In the genomic region with DNA sequence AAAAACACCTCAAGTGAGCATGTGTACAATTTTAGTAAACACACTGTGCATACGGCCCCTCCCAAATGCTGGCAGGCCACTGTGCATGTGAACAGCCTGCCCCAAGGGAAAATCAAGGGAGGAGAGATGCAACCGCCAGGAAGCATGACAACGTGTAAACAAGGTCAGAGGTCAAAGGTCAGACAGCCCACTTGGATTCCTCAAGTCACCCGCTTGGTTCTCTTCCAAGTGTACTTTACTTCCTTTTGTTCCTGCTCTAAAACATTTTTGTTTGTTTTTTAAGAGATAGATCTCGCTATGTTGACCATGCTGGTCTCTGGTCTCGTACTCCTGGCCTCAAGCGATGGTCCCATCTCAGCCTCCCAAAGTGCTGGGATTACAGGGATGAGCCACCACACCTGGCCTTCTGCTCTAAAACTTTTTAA, we compare ENCODE assay signal across 11 cellular contexts.
"Had no signal": no experiment of that assay in that cellular context is flagged by ENCODE, and none has a peak within 500 bp of the region (broad histone marks: within the 10 kb centered on the region; RNA-seq: fewer than 3 reads in every experiment).

No MANE protein-coding gene starts in this region.

- H3K27me3 ChIP-seq: sigmoid colon had no signal

- H3K4me3 ChIP-seq: dorsolateral prefrontal cortex, sigmoid colon had no signal

- H3K27ac ChIP-seq: dorsolateral prefrontal cortex, sigmoid colon had no signal

- H3K36me3 ChIP-seq: sigmoid colon had no signal

- DNase-seq: activated effector memory CD4-positive, alpha-beta T cell treated with anti-CD3 and anti-CD28 coated beads, Interleukin-2, amount 50 U/mL, for 16 hours; activated T-cell treated with anti-CD3 and anti-CD28 coated beads, Interleukin-2, amount 50 U/mL, for 1 hour; amniotic stem cell; dorsolateral prefrontal cortex; immature natural killer cell; sigmoid colon; stimulated activated CD4-positive, alpha-beta T cell treated with anti-CD3 and anti-CD28 coated beads, Interleukin-12 subunit alpha, Interleukin-12 subunit beta, amount 100 ng/mL, for 4 hours; stimulated activated naive CD4-positive, alpha-beta T cell had no signal

- H3K9me3 ChIP-seq: sigmoid colon had no signal

- ATAC-seq: activated CD4-positive, CD25-positive, alpha-beta regulatory T cell treated with anti-CD3 and anti-CD28 coated beads, Interleukin-2, amount 50 U/mL, for 24 hours; activated naive CD4-positive, alpha-beta T cell treated with anti-CD3 and anti-CD28 coated beads, Interleukin-2, amount 50 U/mL, for 72 hours had no signal

- FAIRE-seq: endometrium had no signal

- H3K4me1 ChIP-seq: sigmoid colon had no signal
